ENCODE assay signal across 8 cellular contexts in genomic region chr1:78005755-78006154, GRCh38. TPM values are rescaled to one million over a fixed set of nuclear protein-coding genes. Genes with fewer than 3 reads are reported as not detected.
DNase-seq lines count a peak whose midpoint lies in the region; ATAC-seq and TF ChIP-seq lines count a peak whose summit lies in the region.

No MANE protein-coding gene starts in this region.

- H3K36me3 ChIP-seq in MM.1S (replicated peaks; ENCODE audit: insufficient read depth, low read length), result no peaks in the 10 kb centered on the region

- peak overlapping the region; percentile 44 for H3K4me2 ChIP-seq in MM.1S (ENCODE audit: low read depth, low read length)

- H3K4me3 Mint-ChIP-seq in activated naive CD8-positive, alpha-beta T cell treated with anti-CD3 and anti-CD28 coated beads for 36 hours, result peak overlapping the region; percentile 88

- H4K20me1 ChIP-seq in MM.1S (ENCODE audit: insufficient read depth, low read length), result no peaks in the 10 kb centered on the region

- no peak for TF ChIP-seq CTCF in MM.1S (IDR thresholded peaks at IDR 0.05; ENCODE audit: low read length)

- H3K36me3 Mint-ChIP-seq in activated naive CD8-positive, alpha-beta T cell treated with anti-CD3 and anti-CD28 coated beads for 36 hours, result peaks cover 3% of the 10 kb centered on the region

- no peaks in the 10 kb centered on the region for H3K9me2 ChIP-seq in MM.1S (replicated peaks; ENCODE audit: insufficient read depth, low read length)

- H3K27me3 Mint-ChIP-seq in activated naive CD8-positive, alpha-beta T cell treated with anti-CD3 and anti-CD28 coated beads for 36 hours, result peaks cover 4% of the 10 kb centered on the region

- H3K27ac Mint-ChIP-seq in activated naive CD8-positive, alpha-beta T cell treated with anti-CD3 and anti-CD28 coated beads for 36 hours, result no peak overlapping the region

- H3F3A ChIP-seq in MM.1S (ENCODE audit: insufficient read depth, low read length), result peaks cover 27% of the 10 kb centered on the region

- peak overlapping the region; percentile 87; the same call in 1 of the 2 replicates for H3K27ac ChIP-seq in MM.1S (ENCODE audit: low read length)

- ATAC-seq in Right ventricle myocardium superior (ENCODE audit: poor library complexity) (peak; percentile 66), HG03342 (IDR thresholded peaks at IDR 0.05; ENCODE audit: unreplicated experiment) (no peak), GM21526 (IDR thresholded peaks at IDR 0.05; ENCODE audit: low FRiP score, unreplicated experiment) (no peak)

- H3K4me3 ChIP-seq in MM.1S (ENCODE audit: low read length), result peak overlapping the region; percentile 69

- H3K9ac ChIP-seq in MM.1S (ENCODE audit: low read length), result peak overlapping the region; percentile 68; the same call in 1 of the 2 replicates

- intact Hi-C loops in Right ventricle myocardium superior (cut with DNase I), result loop anchor here (10.0 kb wide), 1 partner anchor 639 kb away; the partner anchor contains the start of gene IFI44

- H3K4me1 ChIP-seq in MM.1S (ENCODE audit: low read length), result peaks cover 20% of the 10 kb centered on the region

- no peaks in the 10 kb centered on the region for H3K27me3 ChIP-seq in MM.1S (replicated peaks; ENCODE audit: insufficient read depth, low read length)

- H2AFZ ChIP-seq in MM.1S (ENCODE audit: low read length), result no peak overlapping the region

- peaks cover 2% of the 10 kb centered on the region for H3K9me3 Mint-ChIP-seq in activated naive CD8-positive, alpha-beta T cell treated with anti-CD3 and anti-CD28 coated beads for 36 hours

- peaks cover 41% of the 10 kb centered on the region for H3K4me1 Mint-ChIP-seq in activated naive CD8-positive, alpha-beta T cell treated with anti-CD3 and anti-CD28 coated beads for 36 hours

- peaks cover 52% of the 10 kb centered on the region for H3K79me2 ChIP-seq in MM.1S (ENCODE audit: low read length)

- H3K9me3 ChIP-seq in MM.1S (replicated peaks; ENCODE audit: insufficient read depth, low read length), result no peaks in the 10 kb centered on the region

- peak; percentile 91 for DNase-seq in EL
- no peak for DNase-seq in MM.1S
- DNase-seq in activated naive CD8-positive, alpha-beta T cell treated with anti-CD3 and anti-CD28 coated beads for 36 hours, result no peak
- DNase-seq in Right ventricle myocardium superior, result no peak
- DNase-seq in putamen (ENCODE audit: low spot score), result peak; percentile 45
- no peak for DNase-seq in T1000 (lab: John Stamatoyannopoulos, UW)

RNA-seq across cellular contexts. Expression of gene DNAJB4, which starts 1.0 kb away (rescaled TPM):
- 1 to 10 TPM; 7.0 to 8.4 TPM for total RNA-seq in activated naive CD8-positive, alpha-beta T cell treated with anti-CD3 and anti-CD28 coated beads for 36 hours
- 99.0 TPM for total RNA-seq in Right ventricle myocardium superior

RNA-seq across cellular contexts. Expression of gene FUBP1, which starts 26.9 kb away (rescaled TPM):
- total RNA-seq in activated naive CD8-positive, alpha-beta T cell treated with anti-CD3 and anti-CD28 coated beads for 36 hours, result 100 to 1,000 TPM; 242 to 255 TPM
- 47.9 TPM for total RNA-seq in Right ventricle myocardium superior

RNA-seq across cellular contexts. Expression of gene GIPC2, which starts 40.0 kb away (rescaled TPM):
- total RNA-seq in activated naive CD8-positive, alpha-beta T cell treated with anti-CD3 and anti-CD28 coated beads for 36 hours, result under 1 TPM; 0.14 to 0.20 TPM
- 2.0 TPM for total RNA-seq in Right ventricle myocardium superior

Comparison
In these comparisons a context has a peak if more than half of its experiments do, and no peak if none do; other contexts are left out.
1. DNase-seq: peak in EL (single experiment) and putamen (single experiment); none in MM.1S (single experiment), activated naive CD8-positive, alpha-beta T cell treated with anti-CD3 and anti-CD28 coated beads for 36 hours (single experiment), Right ventricle myocardium superior (single experiment) and T1000 (single experiment).
2. RNA of gene DNAJB4, which starts 1.0 kb away (total RNA-seq): 99.0 TPM in Right ventricle myocardium superior (single experiment); 7.0 to 8.4 TPM in activated naive CD8-positive, alpha-beta T cell treated with anti-CD3 and anti-CD28 coated beads for 36 hours; every median in the first group is over 10 times any median in the second.